ENCODE assay signal across 17 cellular contexts in the genomic region with DNA sequence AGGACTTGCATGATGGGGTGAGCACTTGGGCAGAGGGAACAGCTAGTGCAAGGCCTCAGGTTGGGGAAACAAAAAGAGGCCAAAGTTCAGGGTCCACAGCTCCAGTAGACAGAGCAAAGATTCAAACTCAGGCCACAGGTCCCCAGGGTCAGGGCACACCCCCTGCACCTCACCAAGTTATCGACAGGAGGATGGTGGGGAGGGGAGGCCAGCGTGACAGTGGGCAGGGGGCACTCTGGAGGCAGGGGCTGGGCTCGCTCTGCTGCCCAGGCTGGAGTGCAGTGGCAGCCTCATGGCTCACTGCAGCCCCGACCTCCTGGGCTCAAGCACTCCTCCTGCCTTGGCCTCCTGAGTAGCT. TPM values are rescaled to one million over a fixed set of nuclear protein-coding genes. Genes with fewer than 3 reads are reported as not detected.
DNase-seq lines count a peak whose midpoint lies in the region; ATAC-seq and TF ChIP-seq lines count a peak whose summit lies in the region.
"Had no signal": no experiment of that assay in that cellular context is flagged by ENCODE, and none has a peak within 500 bp of the region (broad histone marks: within the 10 kb centered on the region; RNA-seq: fewer than 3 reads in every experiment).

No MANE protein-coding gene starts in this region.

- intact Hi-C loops in CD14-positive monocyte (cut with micrococcal nuclease), result loop anchor here (5.0 kb wide), 1 partner anchor 35 kb away; no protein-coding TSS in a partner anchor

- H3K14ac ChIP-seq in H9 (ENCODE audit: insufficient read depth, low read length) (no peak overlapping the region), neuronal stem cell (ENCODE audit: low read length) (no peak overlapping the region)

- H3K27me3 Mint-ChIP-seq in CD14-positive monocyte (ENCODE audit: low read depth in 3 of 3), result peaks cover 2 to 5% (median 2%) of the 10 kb centered on the region in 3 donors
- peaks cover 8% of the 10 kb centered on the region for H3K27me3 Mint-ChIP-seq in H9 (ENCODE audit: low read depth)

- no peak overlapping the region for H2BK20ac ChIP-seq in H9 (ENCODE audit: low read depth, low read length, poor library complexity, severe bottlenecking)

- H3K23ac ChIP-seq in H9 (ENCODE audit: insufficient read length, low read depth, low read length) (no peak overlapping the region), neuronal stem cell (ENCODE audit: low read depth, low read length, poor library complexity) (no peak overlapping the region)

- H3K4me3 Mint-ChIP-seq in CD14-positive monocyte (peak overlapping the region in 1 of 2 donors; percentile 46), H9 (peak overlapping the region in 1 of 2 experiments; percentile 47; a peak in 2 of 5 replicates)
- H3K4me3 Mint-ChIP-seq: B cell; CD8-positive, alpha-beta T cell had no signal

- TF ChIP-seq CTCF in CD14-positive monocyte (IDR thresholded peaks at IDR 0.05) (no peak), H9 (conservative IDR thresholded peaks at IDR 0.05) (no peak)

- H2AK5ac ChIP-seq in H9 (ENCODE audit: insufficient read length, low read length) (no peak overlapping the region), neuronal stem cell (ENCODE audit: low read depth, low read length) (peak overlapping the region; percentile 22)

- H3K4me1 Mint-ChIP-seq in CD14-positive monocyte (peaks cover 42% of the 10 kb centered on the region), H9 (peaks cover 29 to 46% of the 10 kb centered on the region in 2 experiments)
- H3K4me1 Mint-ChIP-seq: B cell had no signal

- peaks cover 4% of the 10 kb centered on the region; the same call in 1 of the 2 replicates for H3K4me1 ChIP-seq in H9 (ENCODE audit: insufficient read depth, low read length)
- H3K4me1 ChIP-seq in neuronal stem cell (ENCODE audit: control insufficient read depth in 2 of 2, insufficient read depth in 1 of 2, low read depth in 1 of 2, low read length in 2 of 2), result peaks cover 21 to 32% of the 10 kb centered on the region in 2 donors

- H3K18ac ChIP-seq in H9 (ENCODE audit: insufficient read length, low read depth, low read length), result no peak overlapping the region
- peak overlapping the region; percentile 79 for H3K18ac ChIP-seq in neuronal stem cell (ENCODE audit: low read length)

- H3K79me1 ChIP-seq in H9 (ENCODE audit: insufficient read depth, low read depth, low read length, poor library complexity, severe bottlenecking), result no peaks in the 10 kb centered on the region
- H3K79me1 ChIP-seq in neuronal stem cell (ENCODE audit: low read depth, low read length), result no peaks in the 10 kb centered on the region

- no peaks in the 10 kb centered on the region for H3K36me3 ChIP-seq in neuronal stem cell (replicated peaks in 1 of 2; ENCODE audit: control insufficient read depth in 2 of 2, insufficient read depth in 2 of 2, low read length in 2 of 2)

- no peak overlapping the region for H3K4ac ChIP-seq in H9 (ENCODE audit: low read depth, low read length)
- no peak overlapping the region for H3K4ac ChIP-seq in neuronal stem cell (ENCODE audit: low read length)

- DNase-seq in CD14-positive monocyte (ENCODE audit: low spot score), result no peak
- DNase-seq in H9, result peak; percentile 25
- peak; percentile 58 for DNase-seq in islet precursor cell
- no peak for DNase-seq in neuronal stem cell (ENCODE audit: low spot score)
- no peak for DNase-seq in NCI-H2171 treated with DMSO at 0.1 percent for 48 hours (lab: John Stamatoyannopoulos, UW)
- no peak for DNase-seq in HuH-7.5 (ENCODE audit: low spot score)
- DNase-seq: CD8-positive, alpha-beta T cell; GF-D8; MM.1S; NCI-H1105 treated with DMSO at 0.1 percent for 48 hours; NCI-H187; NCI-H774; Right ventricle myocardium superior had no signal

- no peak for ATAC-seq in HG02763 (IDR thresholded peaks at IDR 0.05; ENCODE audit: unreplicated experiment)
- ATAC-seq: CD8-positive, alpha-beta T cell; HCT116; SK-N-SH treated with all-trans-retinoic acid at 6 μM for 48 hours had no signal

- no peaks in the 10 kb centered on the region for H4K20me1 ChIP-seq in H9 (ENCODE audit: control insufficient read depth, insufficient read depth, insufficient read length)

- H2BK5ac ChIP-seq in H9 (ENCODE audit: insufficient read length, low read length) (no peak overlapping the region), neuronal stem cell (ENCODE audit: low read length) (no peak overlapping the region)

- H2BK12ac ChIP-seq in H9 (ENCODE audit: insufficient read length, low read depth, low read length), result no peak overlapping the region
- H2BK12ac ChIP-seq in neuronal stem cell (ENCODE audit: low read length), result peak overlapping the region; percentile 64

- no peak overlapping the region for H3K56ac ChIP-seq in H9 (ENCODE audit: insufficient read length, low read depth, low read length)

- no peak overlapping the region for H4K5ac ChIP-seq in H9 (ENCODE audit: insufficient read length, low read depth, low read length)

- H3K27ac ChIP-seq in H9 (ENCODE audit: insufficient read length, low read depth, low read length) (no peak overlapping the region), neuronal stem cell (replicated peaks; ENCODE audit: low read length) (no peak overlapping the region)

- no peak overlapping the region for H2AFZ ChIP-seq in H9 (ENCODE audit: low read length)
- H2AFZ ChIP-seq in neuronal stem cell (ENCODE audit: low read length), result no peak overlapping the region

- H3K9ac ChIP-seq in H9 (ENCODE audit: extremely low read depth, insufficient read length, low read length) (no peak overlapping the region), neuronal stem cell (ENCODE audit: low read depth, low read length, poor library complexity) (no peak overlapping the region)

- H2BK15ac ChIP-seq in H9 (ENCODE audit: low read depth, low read length) (no peak overlapping the region), neuronal stem cell (ENCODE audit: low read length) (peak overlapping the region; percentile 19)

- H3K27ac Mint-ChIP-seq in CD14-positive monocyte, result peak overlapping the region; percentile 97 to 99 (median 98)
- peak overlapping the region in 2 of 3 experiments; percentile 62 to 85; a peak in 4 of 7 replicates for H3K27ac Mint-ChIP-seq in H9
- H3K27ac Mint-ChIP-seq: B cell; CD8-positive, alpha-beta T cell had no signal

- H3K4me2 ChIP-seq in H9 (ENCODE audit: insufficient read depth, insufficient read length, low read length), result no peak overlapping the region
- H3K4me2 ChIP-seq in neuronal stem cell (ENCODE audit: insufficient read depth, low read length, poor library complexity, severe bottlenecking), result no peak overlapping the region

- no peaks in the 10 kb centered on the region for H3K23me2 ChIP-seq in H9 (ENCODE audit: insufficient read length, low read depth, low read length, poor library complexity, severe bottlenecking)

- no peaks in the 10 kb centered on the region for H3K36me3 Mint-ChIP-seq in CD14-positive monocyte
- peaks cover 0 to 7% (median 0%) of the 10 kb centered on the region in 3 experiments; a peak in 2 of 7 replicates for H3K36me3 Mint-ChIP-seq in H9 (ENCODE audit: insufficient read depth in 1 of 3, low read depth in 3 of 3)
- H3K36me3 Mint-ChIP-seq: CD8-positive, alpha-beta T cell had no signal

- no peaks in the 10 kb centered on the region for H3K79me2 ChIP-seq in H9 (ENCODE audit: insufficient read depth, low read length)

- H3K9me3 Mint-ChIP-seq in CD14-positive monocyte, result peaks cover 0 to 2% (median 0%) of the 10 kb centered on the region in 7 donors
- H3K9me3 Mint-ChIP-seq in H9, result peaks cover 0 to 4% of the 10 kb centered on the region in 2 experiments; a peak in 1 of 5 replicates
- H3K9me3 Mint-ChIP-seq: CD8-positive, alpha-beta T cell had no signal

- H3K27me3 ChIP-seq in H9 (ENCODE audit: insufficient read depth, low read length), result no peaks in the 10 kb centered on the region
- peaks cover 0 to 3% (median 0%) of the 10 kb centered on the region in 3 experiments for H3K27me3 ChIP-seq in neuronal stem cell (ENCODE audit: control insufficient read depth in 3 of 3, insufficient read depth in 3 of 3, low read depth in 1 of 3, low read length in 3 of 3)

- WGBS in H9 (ENCODE audit: extremely low coverage, insufficient read length, low lambda C conversion rate), result no CpG with 5 or more reads among the region's 4 CpGs
- WGBS in neuronal stem cell (ENCODE audit: extremely low coverage in 2 of 2, insufficient read length in 2 of 2, insufficient replicate concordance in 1 of 2), 2 donors, result no CpG with 5 or more reads among the region's 4 CpGs

- H3K4me3 ChIP-seq in neuronal stem cell (ENCODE audit: low read length in 2 of 2), result peak overlapping the region in 1 of 2 donors; percentile 33

- H3K9me3 ChIP-seq in H9 (ENCODE audit: control insufficient read depth, low read depth, low read length), result no peaks in the 10 kb centered on the region
- no peaks in the 10 kb centered on the region for H3K9me3 ChIP-seq in neuronal stem cell (replicated peaks in 1 of 2; ENCODE audit: control insufficient read depth in 2 of 2, insufficient read depth in 1 of 2, low read depth in 1 of 2, low read length in 2 of 2)

- H4K91ac ChIP-seq in H9 (ENCODE audit: insufficient read length, low read depth, low read length) (no peak overlapping the region), neuronal stem cell (ENCODE audit: low read depth, low read length, poor library complexity) (no peak overlapping the region)

- H2BK120ac ChIP-seq in H9 (ENCODE audit: low read depth, low read length, poor library complexity, severe bottlenecking) (no peak overlapping the region), neuronal stem cell (ENCODE audit: low read depth, low read length) (no peak overlapping the region)

- H4K8ac ChIP-seq in H9 (replicated peaks; ENCODE audit: insufficient read length, low read depth, low read length), result no peak overlapping the region
- no peak overlapping the region for H4K8ac ChIP-seq in neuronal stem cell (ENCODE audit: low read depth, low read length)

- H3T11ph ChIP-seq in H9 (ENCODE audit: low read length), result no peak overlapping the region

RNA-seq across cellular contexts. Expression of gene ULK1, which starts 32.4 kb away (rescaled TPM):
- polyA plus RNA-seq in CD14-positive monocyte, result 1 to 10 TPM; 1.0 to 1.3 TPM
- 52.7 and 57.2 TPM in 2 replicates for total RNA-seq in H9 (2021)
- polyA plus RNA-seq in neuronal stem cell (2013, experiment 1 of 2), result 21.6 TPM
- polyA plus RNA-seq in neuronal stem cell (2013, experiment 2 of 2), result 22.4 TPM

RNA-seq across cellular contexts. Expression of gene MMP17, which starts 33.9 kb away (rescaled TPM):
- 1 to 10 TPM; 2.8 to 3.0 TPM for polyA plus RNA-seq in CD14-positive monocyte
- 14.8 and 16.0 TPM in 2 replicates for total RNA-seq in H9 (2021)
- 4.2 TPM for polyA plus RNA-seq in neuronal stem cell (2013, experiment 1 of 2)
- 3.8 TPM for polyA plus RNA-seq in neuronal stem cell (2013, experiment 2 of 2)

Comparison
In these comparisons a context has a peak if more than half of its experiments do, and no peak if none do; other contexts are left out.
1. DNase-seq: peak in H9 (single experiment) and islet precursor cell (single experiment); none in CD14-positive monocyte (single experiment), neuronal stem cell (single experiment), NCI-H2171 treated with DMSO at 0.1 percent for 48 hours (single experiment) and HuH-7.5 (single experiment).